1 cellular context compared by ENCODE assay signal in the genomic region with DNA sequence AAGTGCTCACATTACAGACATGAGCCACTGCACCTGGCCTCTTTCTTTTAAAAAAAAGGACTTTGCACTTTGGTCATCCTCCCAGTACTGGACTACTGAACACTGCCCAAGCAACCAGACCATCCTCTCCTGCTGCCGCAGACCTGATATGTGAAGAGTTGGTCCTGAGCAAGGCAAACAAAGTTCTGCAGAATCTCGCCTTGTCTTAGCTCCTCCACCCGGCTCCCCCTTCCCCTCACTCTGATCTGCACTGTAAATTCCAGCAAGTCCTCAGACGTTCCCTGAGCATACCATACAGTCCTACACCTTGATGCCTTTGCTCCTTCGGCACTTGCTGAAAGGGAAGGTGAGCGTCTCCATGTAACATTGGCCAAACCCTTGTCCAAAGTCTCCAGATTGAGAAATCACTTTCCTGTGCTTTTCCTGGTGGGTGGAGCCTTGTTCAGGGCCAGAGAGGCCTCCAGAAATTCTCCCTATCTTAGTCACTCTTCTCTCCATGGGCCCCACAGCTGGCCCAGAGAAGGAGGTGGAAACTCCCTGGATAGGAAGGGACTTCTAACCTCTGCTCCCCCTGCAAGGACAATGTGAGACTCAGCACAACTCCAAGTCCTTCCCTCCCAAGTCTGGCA.
A peak's percentile ranks its signal among the peaks of the same experiment; 100 is the strongest.
TF ChIP-seq lines count a peak whose summit lies in the region.

No MANE protein-coding gene starts in this region.

TF ChIP-seq in HepG2, 621 proteins besides CTCF, POLR2A, EP300 and RAD21 (continued from another document and continues in another):
- TF ChIP-seq NONO (IDR thresholded peaks at IDR 0.05) (no peak), NONO (CRISPR knock-in tag; conservative IDR thresholded peaks at IDR 0.05) (no peak), ZNF460 (CRISPR knock-in tag; IDR thresholded peaks at IDR 0.05; ENCODE audit: borderline replicate concordance) (no peak), ZKSCAN5 (CRISPR knock-in tag; IDR thresholded peaks at IDR 0.05) (no peak), KDM4B (CRISPR knock-in tag; IDR thresholded peaks at IDR 0.05) (no peak), CBX1 (IDR thresholded peaks at IDR 0.05; ENCODE audit: low read depth) (no peak), BRD4 (CRISPR knock-in tag; IDR thresholded peaks at IDR 0.05) (no peak), AGO2 (optimal IDR thresholded peaks at IDR 0.05; ENCODE audit: low read depth, low read length) (no peak), ZMYM4 (CRISPR knock-in tag; IDR thresholded peaks at IDR 0.05) (peak; percentile 77), ZMYM3 (CRISPR knock-in tag; IDR thresholded peaks at IDR 0.05) (no peak), MBD4 (IDR thresholded peaks at IDR 0.05; ENCODE audit: borderline replicate concordance, low read length) (no peak), ZNF766 (CRISPR knock-in tag; IDR thresholded peaks at IDR 0.05; ENCODE audit: borderline replicate concordance) (0 out of 2 replicates have a peak, but pooled peaks have one; percentile 32), KLF11 (CRISPR knock-in tag; IDR thresholded peaks at IDR 0.05) (no peak), BRCA1 (CRISPR knock-in tag; IDR thresholded peaks at IDR 0.05) (no peak), ZNF552 (CRISPR knock-in tag; IDR thresholded peaks at IDR 0.05; ENCODE audit: borderline replicate concordance) (no peak), CCDC6 (CRISPR knock-in tag; IDR thresholded peaks at IDR 0.05) (0 out of 2 replicates have a peak, but pooled peaks have one; percentile 39), ZNF335 (CRISPR knock-in tag; IDR thresholded peaks at IDR 0.05) (no peak), RFX1 (IDR thresholded peaks at IDR 0.05) (no peak), CREB1 (IDR thresholded peaks at IDR 0.05) (no peak), CREB1 (CRISPR knock-in tag; IDR thresholded peaks at IDR 0.05) (no peak), FOXO1 (CRISPR knock-in tag; IDR thresholded peaks at IDR 0.05) (no peak; the same call in 1 of the 2 replicates), TSC22D2 (CRISPR knock-in tag; IDR thresholded peaks at IDR 0.05; ENCODE audit: borderline replicate concordance) (no peak), ZNF672 (CRISPR knock-in tag; IDR thresholded peaks at IDR 0.05) (no peak)
- TF ChIP-seq, protein P1, sequence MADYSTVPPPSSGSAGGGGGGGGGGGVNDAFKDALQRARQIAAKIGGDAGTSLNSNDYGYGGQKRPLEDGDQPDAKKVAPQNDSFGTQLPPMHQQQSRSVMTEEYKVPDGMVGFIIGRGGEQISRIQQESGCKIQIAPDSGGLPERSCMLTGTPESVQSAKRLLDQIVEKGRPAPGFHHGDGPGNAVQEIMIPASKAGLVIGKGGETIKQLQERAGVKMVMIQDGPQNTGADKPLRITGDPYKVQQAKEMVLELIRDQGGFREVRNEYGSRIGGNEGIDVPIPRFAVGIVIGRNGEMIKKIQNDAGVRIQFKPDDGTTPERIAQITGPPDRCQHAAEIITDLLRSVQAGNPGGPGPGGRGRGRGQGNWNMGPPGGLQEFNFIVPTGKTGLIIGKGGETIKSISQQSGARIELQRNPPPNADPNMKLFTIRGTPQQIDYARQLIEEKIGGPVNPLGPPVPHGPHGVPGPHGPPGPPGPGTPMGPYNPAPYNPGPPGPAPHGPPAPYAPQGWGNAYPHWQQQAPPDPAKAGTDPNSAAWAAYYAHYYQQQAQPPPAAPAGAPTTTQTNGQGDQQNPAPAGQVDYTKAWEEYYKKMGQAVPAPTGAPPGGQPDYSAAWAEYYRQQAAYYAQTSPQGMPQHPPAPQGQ (CRISPR knock-in tag; IDR thresholded peaks at IDR 0.05; ENCODE audit: borderline replicate concordance) = no peak
- TF ChIP-seq, protein P2, sequence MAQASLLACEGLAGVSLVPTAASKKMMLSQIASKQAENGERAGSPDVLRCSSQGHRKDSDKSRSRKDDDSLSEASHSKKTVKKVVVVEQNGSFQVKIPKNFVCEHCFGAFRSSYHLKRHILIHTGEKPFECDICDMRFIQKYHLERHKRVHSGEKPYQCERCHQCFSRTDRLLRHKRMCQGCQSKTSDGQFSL (CRISPR knock-in tag; IDR thresholded peaks at IDR 0.05) = no peak
- TF ChIP-seq, protein P3, sequence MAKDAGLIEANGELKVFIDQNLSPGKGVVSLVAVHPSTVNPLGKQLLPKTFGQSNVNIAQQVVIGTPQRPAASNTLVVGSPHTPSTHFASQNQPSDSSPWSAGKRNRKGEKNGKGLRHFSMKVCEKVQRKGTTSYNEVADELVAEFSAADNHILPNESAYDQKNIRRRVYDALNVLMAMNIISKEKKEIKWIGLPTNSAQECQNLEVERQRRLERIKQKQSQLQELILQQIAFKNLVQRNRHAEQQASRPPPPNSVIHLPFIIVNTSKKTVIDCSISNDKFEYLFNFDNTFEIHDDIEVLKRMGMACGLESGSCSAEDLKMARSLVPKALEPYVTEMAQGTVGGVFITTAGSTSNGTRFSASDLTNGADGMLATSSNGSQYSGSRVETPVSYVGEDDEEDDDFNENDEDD (CRISPR knock-in tag; IDR thresholded peaks at IDR 0.05; ENCODE audit: borderline replicate concordance) = no peak
- TF ChIP-seq, protein P4, sequence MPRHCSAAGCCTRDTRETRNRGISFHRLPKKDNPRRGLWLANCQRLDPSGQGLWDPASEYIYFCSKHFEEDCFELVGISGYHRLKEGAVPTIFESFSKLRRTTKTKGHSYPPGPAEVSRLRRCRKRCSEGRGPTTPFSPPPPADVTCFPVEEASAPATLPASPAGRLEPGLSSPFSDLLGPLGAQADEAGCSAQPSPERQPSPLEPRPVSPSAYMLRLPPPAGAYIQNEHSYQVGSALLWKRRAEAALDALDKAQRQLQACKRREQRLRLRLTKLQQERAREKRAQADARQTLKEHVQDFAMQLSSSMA (CRISPR knock-in tag; IDR thresholded peaks at IDR 0.05) = no peak
- TF ChIP-seq, protein P5, sequence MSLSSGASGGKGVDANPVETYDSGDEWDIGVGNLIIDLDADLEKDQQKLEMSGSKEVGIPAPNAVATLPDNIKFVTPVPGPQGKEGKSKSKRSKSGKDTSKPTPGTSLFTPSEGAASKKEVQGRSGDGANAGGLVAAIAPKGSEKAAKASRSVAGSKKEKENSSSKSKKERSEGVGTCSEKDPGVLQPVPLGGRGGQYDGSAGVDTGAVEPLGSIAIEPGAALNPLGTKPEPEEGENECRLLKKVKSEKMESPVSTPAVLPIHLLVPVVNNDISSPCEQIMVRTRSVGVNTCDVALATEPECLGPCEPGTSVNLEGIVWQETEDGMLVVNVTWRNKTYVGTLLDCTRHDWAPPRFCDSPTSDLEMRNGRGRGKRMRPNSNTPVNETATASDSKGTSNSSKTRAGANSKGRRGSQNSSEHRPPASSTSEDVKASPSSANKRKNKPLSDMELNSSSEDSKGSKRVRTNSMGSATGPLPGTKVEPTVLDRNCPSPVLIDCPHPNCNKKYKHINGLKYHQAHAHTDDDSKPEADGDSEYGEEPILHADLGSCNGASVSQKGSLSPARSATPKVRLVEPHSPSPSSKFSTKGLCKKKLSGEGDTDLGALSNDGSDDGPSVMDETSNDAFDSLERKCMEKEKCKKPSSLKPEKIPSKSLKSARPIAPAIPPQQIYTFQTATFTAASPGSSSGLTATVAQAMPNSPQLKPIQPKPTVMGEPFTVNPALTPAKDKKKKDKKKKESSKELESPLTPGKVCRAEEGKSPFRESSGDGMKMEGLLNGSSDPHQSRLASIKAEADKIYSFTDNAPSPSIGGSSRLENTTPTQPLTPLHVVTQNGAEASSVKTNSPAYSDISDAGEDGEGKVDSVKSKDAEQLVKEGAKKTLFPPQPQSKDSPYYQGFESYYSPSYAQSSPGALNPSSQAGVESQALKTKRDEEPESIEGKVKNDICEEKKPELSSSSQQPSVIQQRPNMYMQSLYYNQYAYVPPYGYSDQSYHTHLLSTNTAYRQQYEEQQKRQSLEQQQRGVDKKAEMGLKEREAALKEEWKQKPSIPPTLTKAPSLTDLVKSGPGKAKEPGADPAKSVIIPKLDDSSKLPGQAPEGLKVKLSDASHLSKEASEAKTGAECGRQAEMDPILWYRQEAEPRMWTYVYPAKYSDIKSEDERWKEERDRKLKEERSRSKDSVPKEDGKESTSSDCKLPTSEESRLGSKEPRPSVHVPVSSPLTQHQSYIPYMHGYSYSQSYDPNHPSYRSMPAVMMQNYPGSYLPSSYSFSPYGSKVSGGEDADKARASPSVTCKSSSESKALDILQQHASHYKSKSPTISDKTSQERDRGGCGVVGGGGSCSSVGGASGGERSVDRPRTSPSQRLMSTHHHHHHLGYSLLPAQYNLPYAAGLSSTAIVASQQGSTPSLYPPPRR (CRISPR knock-in tag; IDR thresholded peaks at IDR 0.05; ENCODE audit: borderline replicate concordance) = 0 out of 2 replicates have a peak, but pooled peaks have one; percentile 31
- TF ChIP-seq, protein P6, sequence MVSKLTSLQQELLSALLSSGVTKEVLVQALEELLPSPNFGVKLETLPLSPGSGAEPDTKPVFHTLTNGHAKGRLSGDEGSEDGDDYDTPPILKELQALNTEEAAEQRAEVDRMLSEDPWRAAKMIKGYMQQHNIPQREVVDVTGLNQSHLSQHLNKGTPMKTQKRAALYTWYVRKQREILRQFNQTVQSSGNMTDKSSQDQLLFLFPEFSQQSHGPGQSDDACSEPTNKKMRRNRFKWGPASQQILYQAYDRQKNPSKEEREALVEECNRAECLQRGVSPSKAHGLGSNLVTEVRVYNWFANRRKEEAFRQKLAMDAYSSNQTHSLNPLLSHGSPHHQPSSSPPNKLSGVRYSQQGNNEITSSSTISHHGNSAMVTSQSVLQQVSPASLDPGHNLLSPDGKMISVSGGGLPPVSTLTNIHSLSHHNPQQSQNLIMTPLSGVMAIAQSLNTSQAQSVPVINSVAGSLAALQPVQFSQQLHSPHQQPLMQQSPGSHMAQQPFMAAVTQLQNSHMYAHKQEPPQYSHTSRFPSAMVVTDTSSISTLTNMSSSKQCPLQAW (CRISPR knock-in tag; IDR thresholded peaks at IDR 0.05) = peak; percentile 63
- TF ChIP-seq, protein P7, sequence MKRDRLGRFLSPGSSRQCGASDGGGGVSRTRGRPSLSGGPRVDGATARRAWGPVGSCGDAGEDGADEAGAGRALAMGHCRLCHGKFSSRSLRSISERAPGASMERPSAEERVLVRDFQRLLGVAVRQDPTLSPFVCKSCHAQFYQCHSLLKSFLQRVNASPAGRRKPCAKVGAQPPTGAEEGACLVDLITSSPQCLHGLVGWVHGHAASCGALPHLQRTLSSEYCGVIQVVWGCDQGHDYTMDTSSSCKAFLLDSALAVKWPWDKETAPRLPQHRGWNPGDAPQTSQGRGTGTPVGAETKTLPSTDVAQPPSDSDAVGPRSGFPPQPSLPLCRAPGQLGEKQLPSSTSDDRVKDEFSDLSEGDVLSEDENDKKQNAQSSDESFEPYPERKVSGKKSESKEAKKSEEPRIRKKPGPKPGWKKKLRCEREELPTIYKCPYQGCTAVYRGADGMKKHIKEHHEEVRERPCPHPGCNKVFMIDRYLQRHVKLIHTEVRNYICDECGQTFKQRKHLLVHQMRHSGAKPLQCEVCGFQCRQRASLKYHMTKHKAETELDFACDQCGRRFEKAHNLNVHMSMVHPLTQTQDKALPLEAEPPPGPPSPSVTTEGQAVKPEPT (CRISPR knock-in tag; IDR thresholded peaks at IDR 0.05; ENCODE audit: low read depth) = no peak
- TF ChIP-seq, protein P8, sequence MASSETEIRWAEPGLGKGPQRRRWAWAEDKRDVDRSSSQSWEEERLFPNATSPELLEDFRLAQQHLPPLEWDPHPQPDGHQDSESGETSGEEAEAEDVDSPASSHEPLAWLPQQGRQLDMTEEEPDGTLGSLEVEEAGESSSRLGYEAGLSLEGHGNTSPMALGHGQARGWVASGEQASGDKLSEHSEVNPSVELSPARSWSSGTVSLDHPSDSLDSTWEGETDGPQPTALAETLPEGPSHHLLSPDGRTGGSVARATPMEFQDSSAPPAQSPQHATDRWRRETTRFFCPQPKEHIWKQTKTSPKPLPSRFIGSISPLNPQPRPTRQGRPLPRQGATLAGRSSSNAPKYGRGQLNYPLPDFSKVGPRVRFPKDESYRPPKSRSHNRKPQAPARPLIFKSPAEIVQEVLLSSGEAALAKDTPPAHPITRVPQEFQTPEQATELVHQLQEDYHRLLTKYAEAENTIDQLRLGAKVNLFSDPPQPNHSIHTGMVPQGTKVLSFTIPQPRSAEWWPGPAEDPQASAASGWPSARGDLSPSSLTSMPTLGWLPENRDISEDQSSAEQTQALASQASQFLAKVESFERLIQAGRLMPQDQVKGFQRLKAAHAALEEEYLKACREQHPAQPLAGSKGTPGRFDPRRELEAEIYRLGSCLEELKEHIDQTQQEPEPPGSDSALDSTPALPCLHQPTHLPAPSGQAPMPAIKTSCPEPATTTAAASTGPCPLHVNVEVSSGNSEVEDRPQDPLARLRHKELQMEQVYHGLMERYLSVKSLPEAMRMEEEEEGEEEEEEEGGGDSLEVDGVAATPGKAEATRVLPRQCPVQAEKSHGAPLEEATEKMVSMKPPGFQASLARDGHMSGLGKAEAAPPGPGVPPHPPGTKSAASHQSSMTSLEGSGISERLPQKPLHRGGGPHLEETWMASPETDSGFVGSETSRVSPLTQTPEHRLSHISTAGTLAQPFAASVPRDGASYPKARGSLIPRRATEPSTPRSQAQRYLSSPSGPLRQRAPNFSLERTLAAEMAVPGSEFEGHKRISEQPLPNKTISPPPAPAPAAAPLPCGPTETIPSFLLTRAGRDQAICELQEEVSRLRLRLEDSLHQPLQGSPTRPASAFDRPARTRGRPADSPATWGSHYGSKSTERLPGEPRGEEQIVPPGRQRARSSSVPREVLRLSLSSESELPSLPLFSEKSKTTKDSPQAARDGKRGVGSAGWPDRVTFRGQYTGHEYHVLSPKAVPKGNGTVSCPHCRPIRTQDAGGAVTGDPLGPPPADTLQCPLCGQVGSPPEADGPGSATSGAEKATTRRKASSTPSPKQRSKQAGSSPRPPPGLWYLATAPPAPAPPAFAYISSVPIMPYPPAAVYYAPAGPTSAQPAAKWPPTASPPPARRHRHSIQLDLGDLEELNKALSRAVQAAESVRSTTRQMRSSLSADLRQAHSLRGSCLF (CRISPR knock-in tag; IDR thresholded peaks at IDR 0.05; ENCODE audit: borderline replicate concordance) = no peak
- TF ChIP-seq, protein P9, sequence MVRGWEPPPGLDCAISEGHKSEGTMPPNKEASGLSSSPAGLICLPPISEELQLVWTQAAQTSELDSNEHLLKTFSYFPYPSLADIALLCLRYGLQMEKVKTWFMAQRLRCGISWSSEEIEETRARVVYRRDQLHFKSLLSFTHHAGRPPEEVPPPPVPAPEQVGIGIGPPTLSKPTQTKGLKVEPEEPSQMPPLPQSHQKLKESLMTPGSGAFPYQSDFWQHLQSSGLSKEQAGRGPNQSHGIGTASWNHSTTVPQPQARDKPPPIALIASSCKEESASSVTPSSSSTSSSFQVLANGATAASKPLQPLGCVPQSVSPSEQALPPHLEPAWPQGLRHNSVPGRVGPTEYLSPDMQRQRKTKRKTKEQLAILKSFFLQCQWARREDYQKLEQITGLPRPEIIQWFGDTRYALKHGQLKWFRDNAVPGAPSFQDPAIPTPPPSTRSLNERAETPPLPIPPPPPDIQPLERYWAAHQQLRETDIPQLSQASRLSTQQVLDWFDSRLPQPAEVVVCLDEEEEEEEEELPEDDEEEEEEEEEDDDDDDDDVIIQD (CRISPR knock-in tag; IDR thresholded peaks at IDR 0.05; ENCODE audit: low read depth) = peak; percentile 71; the same call in 1 of the 2 replicates
